ENCODE assay signal across 28 cellular contexts in the genomic region with DNA sequence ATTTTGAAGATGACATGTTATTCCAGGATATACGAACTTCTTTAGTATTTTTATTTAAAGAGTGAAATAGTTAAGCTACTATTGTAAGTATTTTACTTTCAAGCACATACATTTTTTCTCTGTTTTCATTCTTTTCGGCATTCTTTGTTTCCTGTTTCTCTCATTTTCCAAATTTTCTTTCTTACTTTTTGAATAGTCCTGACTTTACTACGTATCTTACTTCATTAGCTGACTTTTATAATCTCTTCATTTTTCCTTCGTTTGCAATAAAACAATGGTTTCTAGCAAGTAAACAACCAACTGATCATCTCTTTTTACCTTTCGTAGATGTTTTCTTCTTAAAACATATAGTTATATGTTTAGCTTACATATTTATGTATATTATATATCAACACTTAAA. TPM values are rescaled to one million over a fixed set of nuclear protein-coding genes. Genes with fewer than 3 reads are reported as not detected.
"Had no signal": no experiment of that assay in that cellular context is flagged by ENCODE, and none has a peak within 500 bp of the region (broad histone marks: within the 10 kb centered on the region; RNA-seq: fewer than 3 reads in every experiment).

No MANE protein-coding gene starts in this region.

- H3K4me3 Mint-ChIP-seq: activated CD4-positive, alpha-beta memory T cell treated with anti-CD3 and anti-CD28 coated beads, Interleukin-2, amount 10 ng/mL, durations not matched to agents 7 days and 5 days; activated CD4-positive, alpha-beta T cell treated with anti-CD3 and anti-CD28 coated beads, Interleukin-2, amount 10 ng/mL, durations not matched to agents 7 days and 5 days; activated naive CD4-positive, alpha-beta T cell treated with anti-CD3 and anti-CD28 coated beads, Interleukin-2, amount 10 ng/mL, durations not matched to agents 7 days and 5 days; activated naive CD8-positive, alpha-beta T cell treated with anti-CD3 and anti-CD28 coated beads, Interleukin-2, amount 10 ng/mL, durations not matched to agents 7 days and 5 days; activated T-cell treated with anti-CD3 and anti-CD28 coated beads, Interleukin-2, amount 50 U/mL, for 24 hours; activated T-cell treated with anti-CD3 and anti-CD28 coated beads, Interleukin-2, amount 50 U/mL, for 72 hours; brain; central memory CD8-positive, alpha-beta T cell; T-helper 17 cell; T-helper 2 cell treated with Interferon-gamma antibody and Interleukin-4, amounts not matched to agents 5 μg/mL and 100 μg/mL, for 36 hours had no signal

- ATAC-seq: activated naive CD4-positive, alpha-beta T cell treated with anti-CD3 and anti-CD28 coated beads, Interleukin-2, amount 50 U/mL, for 72 hours; activated T-cell treated with anti-CD3 and anti-CD28 coated beads, Interleukin-2, amount 50 U/mL, for 72 hours; T-helper 17 cell had no signal

- H3K4me1 ChIP-seq: ascending aorta had no signal

- H3K9me3 ChIP-seq: ascending aorta, esophagus squamous epithelium had no signal

- H3K9me3 Mint-ChIP-seq: activated CD4-positive, alpha-beta memory T cell treated with anti-CD3 and anti-CD28 coated beads, Interleukin-2, amount 10 ng/mL, durations not matched to agents 7 days and 5 days; activated CD4-positive, alpha-beta T cell treated with anti-CD3 and anti-CD28 coated beads, Interleukin-2, amount 10 ng/mL, durations not matched to agents 7 days and 5 days; activated naive CD4-positive, alpha-beta T cell treated with anti-CD3 and anti-CD28 coated beads, Interleukin-2, amount 10 ng/mL, durations not matched to agents 7 days and 5 days; activated naive CD4-positive, alpha-beta T cell treated with anti-CD3 and anti-CD28 coated beads, Interleukin-2, amount 50 U/mL, for 72 hours; activated naive CD8-positive, alpha-beta T cell treated with anti-CD3 and anti-CD28 coated beads, Interleukin-2, amount 10 ng/mL, durations not matched to agents 7 days and 5 days; activated T-cell treated with anti-CD3 and anti-CD28 coated beads, Interleukin-2, amount 50 U/mL, for 24 hours; activated T-cell treated with anti-CD3 and anti-CD28 coated beads, Interleukin-2, amount 50 U/mL, for 72 hours; brain; central memory CD8-positive, alpha-beta T cell; T-helper 2 cell treated with Interferon-gamma antibody and Interleukin-4, amounts not matched to agents 5 μg/mL and 100 μg/mL, for 36 hours had no signal

- FAIRE-seq: bronchial epithelial cell, endothelial cell of umbilical vein had no signal

- DNase-seq: activated CD4-positive, alpha-beta memory T cell treated with anti-CD3 and anti-CD28 coated beads, Interleukin-2, amount 10 ng/mL, durations not matched to agents 7 days and 5 days; activated CD4-positive, alpha-beta T cell treated with anti-CD3 and anti-CD28 coated beads for 1 hour; activated CD4-positive, alpha-beta T cell treated with anti-CD3 and anti-CD28 coated beads for 4 hours; activated CD4-positive, alpha-beta T cell treated with anti-CD3 and anti-CD28 coated beads, Interleukin-2, amount 10 ng/mL, durations not matched to agents 7 days and 5 days; activated CD4-positive, alpha-beta T cell treated with anti-CD3 and anti-CD28 coated beads, Interleukin-2, amount 50 U/mL, for 4 hours; activated CD8-positive, alpha-beta memory T cell treated with anti-CD3 and anti-CD28 coated beads, Interleukin-2, amount 50 U/mL, for 48 hours; activated gamma-delta T cell; activated naive CD4-positive, alpha-beta T cell; activated naive CD4-positive, alpha-beta T cell treated with anti-CD3 and anti-CD28 coated beads, Interleukin-2, amount 10 ng/mL, durations not matched to agents 7 days and 5 days; activated naive CD8-positive, alpha-beta T cell treated with anti-CD3 and anti-CD28 coated beads, Interleukin-2, amount 10 ng/mL, durations not matched to agents 7 days and 5 days; activated T-cell treated with anti-CD3 and anti-CD28 coated beads for 4 hours; activated T-cell treated with anti-CD3 and anti-CD28 coated beads, Interleukin-2, amount 50 U/mL, for 24 hours; activated T-cell treated with anti-CD3 and anti-CD28 coated beads, Interleukin-2, amount 50 U/mL, for 72 hours; effector CD8-positive, alpha-beta T cell; esophagus squamous epithelium; foreskin melanocyte; head of caudate nucleus; T-helper 1 cell; T-helper 17 cell; T1000 had no signal

- H3K4me1 Mint-ChIP-seq: activated CD4-positive, alpha-beta memory T cell treated with anti-CD3 and anti-CD28 coated beads, Interleukin-2, amount 10 ng/mL, durations not matched to agents 7 days and 5 days; activated CD4-positive, alpha-beta T cell treated with anti-CD3 and anti-CD28 coated beads, Interleukin-2, amount 10 ng/mL, durations not matched to agents 7 days and 5 days; activated naive CD4-positive, alpha-beta T cell treated with anti-CD3 and anti-CD28 coated beads, Interleukin-2, amount 10 ng/mL, durations not matched to agents 7 days and 5 days; activated naive CD8-positive, alpha-beta T cell treated with anti-CD3 and anti-CD28 coated beads, Interleukin-2, amount 10 ng/mL, durations not matched to agents 7 days and 5 days; central memory CD8-positive, alpha-beta T cell had no signal

- H3K36me3 Mint-ChIP-seq: activated naive CD4-positive, alpha-beta T cell treated with anti-CD3 and anti-CD28 coated beads, Interleukin-2, amount 10 ng/mL, durations not matched to agents 7 days and 5 days; activated naive CD4-positive, alpha-beta T cell treated with anti-CD3 and anti-CD28 coated beads, Interleukin-2, amount 50 U/mL, for 72 hours; activated naive CD8-positive, alpha-beta T cell treated with anti-CD3 and anti-CD28 coated beads, Interleukin-2, amount 10 ng/mL, durations not matched to agents 7 days and 5 days; brain had no signal

- H3K4me3 ChIP-seq: ascending aorta, esophagus squamous epithelium had no signal

- H3K27me3 ChIP-seq: ascending aorta, esophagus squamous epithelium had no signal

- H3K27ac Mint-ChIP-seq: activated CD4-positive, alpha-beta memory T cell treated with anti-CD3 and anti-CD28 coated beads, Interleukin-2, amount 10 ng/mL, durations not matched to agents 7 days and 5 days; activated CD4-positive, alpha-beta T cell treated with anti-CD3 and anti-CD28 coated beads, Interleukin-2, amount 10 ng/mL, durations not matched to agents 7 days and 5 days; activated naive CD4-positive, alpha-beta T cell treated with anti-CD3 and anti-CD28 coated beads, Interleukin-2, amount 10 ng/mL, durations not matched to agents 7 days and 5 days; activated naive CD8-positive, alpha-beta T cell treated with anti-CD3 and anti-CD28 coated beads, Interleukin-2, amount 10 ng/mL, durations not matched to agents 7 days and 5 days; activated T-cell treated with anti-CD3 and anti-CD28 coated beads, Interleukin-2, amount 50 U/mL, for 24 hours; activated T-cell treated with anti-CD3 and anti-CD28 coated beads, Interleukin-2, amount 50 U/mL, for 72 hours; brain; T-helper 17 cell; T-helper 2 cell treated with Interferon-gamma antibody and Interleukin-4, amounts not matched to agents 5 μg/mL and 100 μg/mL, for 36 hours had no signal

- H3K27ac ChIP-seq: ascending aorta, epithelial cell of prostate, esophagus squamous epithelium had no signal

RNA-seq across cellular contexts. Expression of a gene that starts 11.8 kb away (rescaled TPM):
- total RNA-seq: activated CD4-positive, alpha-beta memory T cell treated with anti-CD3 and anti-CD28 coated beads, Interleukin-2, amount 10 ng/mL, durations not matched to agents 7 days and 5 days; activated CD4-positive, alpha-beta T cell treated with anti-CD3 and anti-CD28 coated beads, Interleukin-2, amount 10 ng/mL, durations not matched to agents 7 days and 5 days; activated naive CD4-positive, alpha-beta T cell treated with anti-CD3 and anti-CD28 coated beads, Interleukin-2, amount 50 U/mL, for 72 hours; activated naive CD8-positive, alpha-beta T cell treated with anti-CD3 and anti-CD28 coated beads, Interleukin-2, amount 10 ng/mL, durations not matched to agents 7 days and 5 days; activated T-cell treated with anti-CD3 and anti-CD28 coated beads, Interleukin-2, amount 50 U/mL, for 72 hours had no signal
